Comparison of ENCODE assay signal across 29 cellular contexts in genomic region chr3:159792070-159792469, GRCh38. TPM values are rescaled to one million over a fixed set of nuclear protein-coding genes. Genes with fewer than 3 reads are reported as not detected.
DNase-seq lines count a peak whose midpoint lies in the region; ATAC-seq and TF ChIP-seq lines count a peak whose summit lies in the region.
"Had no signal": no experiment of that assay in that cellular context is flagged by ENCODE, and none has a peak within 500 bp of the region (broad histone marks: within the 10 kb centered on the region; RNA-seq: fewer than 3 reads in every experiment).

No MANE protein-coding gene starts in this region.

- in situ Hi-C loops in mammary epithelial cell (cut with MboI; ENCODE audit: low sequenced_read_pairs in 2 of 2), result no loop called here

- DNase-seq in EH (ENCODE audit: low read depth) (peak; percentile 27), midbrain (lab: John Stamatoyannopoulos, UW) (peak; percentile 77), substantia nigra (lab: John Stamatoyannopoulos, UW) (peak in 29 of 49 donors; percentile 7 to 76 (median 35)), mammary epithelial cell (no peak), PC-9 (no peak), mucosa of descending colon (no peak), 8988T (no peak)
- DNase-seq: ACHN; activated CD4-positive, alpha-beta T cell treated with anti-CD3 and anti-CD28 coated beads, Interleukin-2, amount 10 ng/mL, durations not matched to agents 24 days and 14 days; activated T-cell treated with anti-CD3 and anti-CD28 coated beads, Interleukin-2, amount 50 U/mL, for 48 hours; effector CD4-positive, alpha-beta T cell; GDM1; heart right ventricle; left colon; NCI-H1105; NCI-H187 treated with DMSO at 0.1 percent for 48 hours; NCI-H2171 treated with DMSO at 0.1 percent for 48 hours; NCI-H524 treated with DMSO at 0.1 percent for 48 hours; ovary; Right ventricle myocardium superior; stimulated activated CD4-positive, alpha-beta T cell treated with anti-CD3 and anti-CD28 coated beads, Interleukin-4, amount 100 ng/mL, for 1 hour; testis; WERI-Rb-1 had no signal

- peaks cover 19% of the 10 kb centered on the region for H3F3A ChIP-seq in PC-9 (ENCODE audit: insufficient read depth, low read depth)

- H3K36me3 ChIP-seq in mammary epithelial cell (ENCODE audit: insufficient read depth, low read length) (no peaks in the 10 kb centered on the region), PC-9 (ENCODE audit: low read depth) (no peaks in the 10 kb centered on the region), mucosa of descending colon (ENCODE audit: low read depth) (no peaks in the 10 kb centered on the region)
- H3K36me3 ChIP-seq: BLaER1, heart right ventricle, ovary, right atrium auricular region, WERI-Rb-1 had no signal

- H3K4me1 ChIP-seq in mammary epithelial cell (ENCODE audit: insufficient read depth, low read length) (peaks cover 39% of the 10 kb centered on the region), PC-9 (replicated peaks; ENCODE audit: insufficient read depth) (peaks cover 30% of the 10 kb centered on the region), mucosa of descending colon (ENCODE audit: low read depth) (peaks cover 16% of the 10 kb centered on the region)
- H3K4me1 ChIP-seq: BLaER1, testis had no signal

- peak; percentile 19 for ATAC-seq in esophagus mucosa
- ATAC-seq in mucosa of descending colon, result no peak
- ATAC-seq: heart right ventricle; left colon; natural killer cell treated with Interleukin-12 subunit alpha and Interleukin-12 subunit beta and Interleukin-15 and Interleukin-18, amount 100 ng/mL, for 72 hours; stimulated activated effector memory CD8-positive, alpha-beta T cell treated with anti-CD3 and anti-CD28 coated beads, Interleukin-12 subunit alpha, Interleukin-12 subunit beta, amount 100 ng/mL, for 72 hours had no signal

- BruUV-seq in mammary epithelial cell (replicated peaks; lab: Mats Ljungman, UMichigan) (no TSS peak), PC-9 (replicated peaks; lab: Mats Ljungman, UMichigan) (no TSS peak)

- TF ChIP-seq CTCF in mammary epithelial cell (conservative IDR thresholded peaks at IDR 0.05 in 1 of 2, IDR thresholded peaks at IDR 0.05 in 1 of 2; ENCODE audit: extremely low read depth in 1 of 2, insufficient read depth in 1 of 2, low read depth in 1 of 2, low read length in 2 of 2) (no peak), PC-9 (conservative IDR thresholded peaks at IDR 0.05) (no peak), mucosa of descending colon (IDR thresholded peaks at IDR 0.05) (no peak)

- H2AFZ ChIP-seq in mammary epithelial cell (ENCODE audit: low read depth, low read length) (no peak overlapping the region), PC-9 (no peak overlapping the region)

- H3K9me2 ChIP-seq in PC-9 (ENCODE audit: insufficient read depth), result no peaks in the 10 kb centered on the region

- H3K4me3 ChIP-seq in mammary epithelial cell (replicated peaks in 1 of 3; ENCODE audit: insufficient read depth in 1 of 3, low read depth in 2 of 3, low read length in 3 of 3) (no peak overlapping the region), PC-9 (no peak overlapping the region), mucosa of descending colon (no peak overlapping the region)
- H3K4me3 ChIP-seq: BLaER1, heart right ventricle, ovary, right atrium auricular region, testis had no signal

- H3K9ac ChIP-seq in mammary epithelial cell (ENCODE audit: insufficient read depth, low read length), result no peak overlapping the region
- H3K9ac ChIP-seq: BLaER1 had no signal

- H3K79me2 ChIP-seq in mammary epithelial cell (ENCODE audit: insufficient read depth, low read length) (peaks cover 96% of the 10 kb centered on the region), PC-9 (ENCODE audit: low read depth) (peaks cover 51% of the 10 kb centered on the region)

- CTCF ChIA-PET in mammary epithelial cell (lab: Charles Lee; ENCODE audit: low non-redundant PET), result no interaction called here
- CTCF ChIA-PET in PC-9 (lab: Charles Lee), result no interaction called here

- H3K27me3 ChIP-seq in mammary epithelial cell (ENCODE audit: insufficient read depth, low read length) (no peaks in the 10 kb centered on the region), PC-9 (ENCODE audit: insufficient read depth, low read depth) (no peaks in the 10 kb centered on the region)
- H3K27me3 ChIP-seq: BLaER1, heart right ventricle, ovary, right atrium auricular region, testis had no signal

- H3K9me3 ChIP-seq in mammary epithelial cell (replicated peaks; ENCODE audit: insufficient read depth, low read length) (no peaks in the 10 kb centered on the region), PC-9 (ENCODE audit: insufficient read depth, low read depth) (no peaks in the 10 kb centered on the region), mucosa of descending colon (no peaks in the 10 kb centered on the region)
- H3K9me3 ChIP-seq: BLaER1, heart right ventricle, ovary, right atrium auricular region, testis had no signal

- H4K20me1 ChIP-seq in mammary epithelial cell (ENCODE audit: insufficient read depth, low read length) (no peaks in the 10 kb centered on the region), PC-9 (ENCODE audit: insufficient read depth) (no peaks in the 10 kb centered on the region)
- H4K20me1 ChIP-seq: BLaER1 had no signal

- WGBS in mammary epithelial cell (ENCODE audit: low coverage, missing lambda C conversion rate), result 65% methylated on average over 2 of the region's 2 CpGs

- dilution Hi-C loops in mammary epithelial cell (cut with HindIII; ENCODE audit: low sequenced_read_pairs), result no loop called here

- intact Hi-C loops in mammary epithelial cell (cut with micrococcal nuclease) (no loop called here), PC-9 (cut with micrococcal nuclease; ENCODE audit: unreplicated experiment) (no loop called here), mucosa of descending colon (cut with DNase I, micrococcal nuclease) (no loop called here)

- peak overlapping the region; percentile 96 for H3K27ac ChIP-seq in substantia nigra (ENCODE audit: low read depth, low read length, poor library complexity, severe bottlenecking)
- H3K27ac ChIP-seq in mammary epithelial cell (ENCODE audit: insufficient read depth, low read depth, low read length), result no peak overlapping the region
- H3K27ac ChIP-seq in PC-9, result no peak overlapping the region
- H3K27ac ChIP-seq: BLaER1, heart right ventricle, ovary, testis, WERI-Rb-1 had no signal

- POLR2A ChIA-PET in PC-9 (lab: Charles Lee; ENCODE audit: unreplicated experiment), result no interaction called here

- no peak overlapping the region for H3K4me2 ChIP-seq in mammary epithelial cell (ENCODE audit: insufficient read depth, low read depth, low read length)
- no peak overlapping the region for H3K4me2 ChIP-seq in PC-9
- H3K4me2 ChIP-seq: BLaER1 had no signal

RNA-seq across cellular contexts. Expression of gene SCHIP1, which starts 47.6 kb away (rescaled TPM):
- total RNA-seq in esophagus mucosa, result 1.00 TPM
- total RNA-seq in mammary epithelial cell, result 1 to 10 TPM; 5.4 to 8.5 TPM
- polyA plus RNA-seq in mammary epithelial cell, result 5.7 TPM
- 1.2 TPM for polyA minus RNA-seq in mammary epithelial cell
- total RNA-seq in PC-9 (2021), result 4.9 and 5.3 TPM in 2 replicates
- total RNA-seq in mucosa of descending colon, result 10 to 100 TPM in 1 of 3 donors, 1 to 10 TPM in 2; 1.1 to 11.6 (median 1.7) TPM
- total RNA-seq: activated CD4-positive, alpha-beta T cell treated with anti-CD3 and anti-CD28 coated beads, Interleukin-2, amount 10 ng/mL, durations not matched to agents 24 days and 14 days; HT-29; natural killer cell treated with Interleukin-12 subunit alpha and Interleukin-12 subunit beta and Interleukin-15 and Interleukin-18, amount 100 ng/mL, for 72 hours had no signal

Comparison
In these comparisons a context has a peak if more than half of its experiments do, and no peak if none do; other contexts are left out.
1. DNase-seq: peak in EH (single experiment), midbrain (single experiment) and substantia nigra (29 of 49); none in mammary epithelial cell (single experiment), PC-9 (0 of 2), mucosa of descending colon (0 of 3) and 8988T (single experiment).